19 cellular contexts compared by ENCODE assay signal in the genomic region with DNA sequence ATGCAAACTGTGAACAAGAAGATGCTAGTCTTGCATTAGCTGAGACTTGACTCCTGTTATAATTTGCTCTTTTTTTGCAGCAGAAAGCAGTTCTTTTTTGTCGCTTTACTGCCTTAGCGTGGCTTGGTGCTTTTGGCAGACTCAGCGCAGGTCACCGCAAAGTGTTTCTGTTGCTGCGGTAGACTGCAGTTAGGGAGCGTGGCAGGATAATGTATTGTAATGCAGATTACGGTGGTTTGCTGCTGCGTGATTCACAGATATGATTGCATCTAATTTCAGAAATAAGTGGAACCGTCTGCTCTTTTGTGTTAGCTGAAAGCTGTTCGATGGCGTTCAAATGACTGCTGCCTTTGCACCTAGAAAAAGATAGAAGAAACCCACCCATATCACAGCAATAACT.
A peak's percentile ranks its signal among the peaks of the same experiment; 100 is the strongest.
DNase-seq lines count a peak whose midpoint lies in the region; ATAC-seq lines count a peak whose summit lies in the region.
"Had no signal": no experiment of that assay in that cellular context is flagged by ENCODE, and none has a peak within 500 bp of the region (broad histone marks: within the 10 kb centered on the region; RNA-seq: fewer than 3 reads in every experiment).

No MANE protein-coding gene starts in this region.

- peak in 2 of 3 experiments; percentile 20 to 42 for DNase-seq in NCI-H1417 (lab: John Stamatoyannopoulos, UW)
- DNase-seq in NCI-H1417 treated with DMSO at 0.1 percent for 48 hours (lab: John Stamatoyannopoulos, UW) = no peak
- DNase-seq in NCI-H2227 treated with DMSO at 0.1 percent for 48 hours (lab: John Stamatoyannopoulos, UW) = peak; percentile 86
- DNase-seq in astrocyte of the hippocampus (ENCODE audit: low read depth, low spot score) = peak; percentile 79
- DNase-seq in pons (ENCODE audit: low spot score) = peak; percentile 30
- DNase-seq: 8988T; AML-193; CD8-positive, alpha-beta T cell; DMS 273 treated with DMSO at 0.1 percent for 48 hours; foreskin fibroblast; heart right ventricle; Karpas-422; PC-3; Right ventricle myocardium superior; T-helper 9 cell; trophoblast cell had no signal

- no peak for ATAC-seq in GM18520 (IDR thresholded peaks at IDR 0.05; ENCODE audit: unreplicated experiment)
- ATAC-seq in GM18873 (IDR thresholded peaks at IDR 0.05; ENCODE audit: low FRiP score, unreplicated experiment) = no peak
- ATAC-seq in HG03439 (IDR thresholded peaks at IDR 0.05; ENCODE audit: unreplicated experiment) = no peak
- ATAC-seq: CD8-positive, alpha-beta T cell; heart right ventricle; PC-3 had no signal
